In the genomic region with DNA sequence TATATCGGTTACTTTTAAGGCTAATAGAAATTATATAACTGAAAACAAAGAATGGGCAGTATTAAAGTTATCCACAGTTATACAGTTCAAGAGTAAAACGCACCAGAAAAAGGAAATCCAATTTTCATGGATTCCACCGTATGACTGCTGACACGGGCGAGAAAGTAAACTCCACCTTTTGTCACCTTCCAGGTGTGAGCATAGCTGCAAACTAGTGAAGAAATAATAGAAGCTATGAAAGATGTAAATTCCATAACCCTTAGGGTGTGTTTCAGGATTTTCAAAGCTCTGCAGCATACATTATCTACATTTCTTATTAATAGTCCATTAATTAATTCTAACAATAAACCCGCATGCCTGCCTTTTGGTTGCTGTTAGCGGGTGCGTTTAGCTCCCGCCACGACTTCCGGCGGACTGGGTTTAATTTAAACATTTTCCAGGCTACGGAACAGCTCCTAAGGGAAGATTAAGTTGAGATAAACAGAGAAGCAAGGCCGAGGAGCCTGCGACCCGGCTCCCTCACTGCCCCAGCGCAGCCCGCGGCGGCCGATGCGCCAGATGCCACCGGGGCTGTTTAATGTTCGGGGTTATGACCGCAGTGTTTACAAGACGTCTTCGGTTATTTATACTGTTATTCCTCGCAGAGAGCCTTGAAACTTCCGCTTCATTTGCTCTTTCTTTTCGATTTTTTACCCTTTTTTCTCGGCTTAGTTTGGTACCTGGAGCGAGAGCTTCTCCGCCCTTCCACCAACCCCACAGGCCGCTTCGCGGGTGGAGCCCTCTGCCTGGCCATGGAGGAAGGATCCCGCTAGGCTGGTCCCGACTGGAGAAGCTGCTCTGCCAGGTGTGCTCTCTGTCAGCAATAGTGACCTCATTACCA, we compare ENCODE assay signal across 1 cellular context.
TF ChIP-seq lines count a peak whose summit lies in the region.

No MANE protein-coding gene starts in this region.

TF ChIP-seq in IMR-90, 13 proteins besides CTCF, POLR2A, EP300 and RAD21 (continued from another document):
- TF ChIP-seq, protein P1, sequence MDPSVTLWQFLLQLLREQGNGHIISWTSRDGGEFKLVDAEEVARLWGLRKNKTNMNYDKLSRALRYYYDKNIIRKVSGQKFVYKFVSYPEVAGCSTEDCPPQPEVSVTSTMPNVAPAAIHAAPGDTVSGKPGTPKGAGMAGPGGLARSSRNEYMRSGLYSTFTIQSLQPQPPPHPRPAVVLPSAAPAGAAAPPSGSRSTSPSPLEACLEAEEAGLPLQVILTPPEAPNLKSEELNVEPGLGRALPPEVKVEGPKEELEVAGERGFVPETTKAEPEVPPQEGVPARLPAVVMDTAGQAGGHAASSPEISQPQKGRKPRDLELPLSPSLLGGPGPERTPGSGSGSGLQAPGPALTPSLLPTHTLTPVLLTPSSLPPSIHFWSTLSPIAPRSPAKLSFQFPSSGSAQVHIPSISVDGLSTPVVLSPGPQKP (IDR thresholded peaks at IDR 0.05; ENCODE audit: borderline replicate concordance, low read depth, low read length) = no peak
- TF ChIP-seq BHLHE40 (IDR thresholded peaks at IDR 0.05; ENCODE audit: low read depth, low read length) = no peak
